Comparison of ENCODE assay signal across 16 cellular contexts in genomic region chr20:59628171-59628570, GRCh38. TPM values are rescaled to one million over a fixed set of nuclear protein-coding genes. Genes with fewer than 3 reads are reported as not detected.
"Had no signal": no experiment of that assay in that cellular context is flagged by ENCODE, and none has a peak within 500 bp of the region (broad histone marks: within the 10 kb centered on the region; RNA-seq: fewer than 3 reads in every experiment).

No MANE protein-coding gene starts in this region.

- H3K4me3 ChIP-seq: cardiac muscle cell, psoas muscle, stomach, tibial nerve, vagina had no signal

- ATAC-seq: psoas muscle had no signal

- H3K36me3 Mint-ChIP-seq: activated naive CD8-positive, alpha-beta T cell treated with anti-CD3 and anti-CD28 coated beads for 36 hours; naive B cell had no signal

- H3K27ac Mint-ChIP-seq: activated naive CD8-positive, alpha-beta T cell treated with anti-CD3 and anti-CD28 coated beads for 36 hours; endodermal cell; mesothelial cell of epicardium; naive B cell; T-helper 2 cell treated with Interferon-gamma antibody and Interleukin-4, amounts not matched to agents 5 μg/mL and 100 μg/mL, for 36 hours had no signal

- H3K4me3 Mint-ChIP-seq: activated naive CD8-positive, alpha-beta T cell treated with anti-CD3 and anti-CD28 coated beads for 36 hours; endodermal cell; mesothelial cell of epicardium; T-helper 2 cell treated with Interferon-gamma antibody and Interleukin-4, amounts not matched to agents 5 μg/mL and 100 μg/mL, for 36 hours had no signal

- H3K9me3 Mint-ChIP-seq: activated naive CD8-positive, alpha-beta T cell treated with anti-CD3 and anti-CD28 coated beads for 36 hours; T-helper 2 cell treated with Interferon-gamma antibody and Interleukin-4, amounts not matched to agents 5 μg/mL and 100 μg/mL, for 36 hours had no signal

- DNase-seq: activated naive CD8-positive, alpha-beta T cell treated with anti-CD3 and anti-CD28 coated beads for 36 hours; activated T-cell treated with anti-CD3 and anti-CD28 coated beads, Interleukin-2, amount 50 U/mL, for 1 hour; endodermal cell; erythroblast; kidney; naive B cell; psoas muscle; stimulated activated CD4-positive, alpha-beta T cell treated with anti-CD3 and anti-CD28 coated beads, Interleukin-15, amount 100 ng/mL, for 24 hours; stimulated activated CD4-positive, alpha-beta T cell treated with anti-CD3 and anti-CD28 coated beads, Interleukin-4, amount 100 ng/mL, for 24 hours; stomach had no signal

- H3K36me3 ChIP-seq: cardiac muscle cell, neutrophil, stomach, tibial nerve, vagina had no signal

- H3K4me1 ChIP-seq: psoas muscle, stomach, tibial nerve, vagina had no signal

- H3K9me3 ChIP-seq: neutrophil, psoas muscle, vagina had no signal

- H3K27me3 ChIP-seq: cardiac muscle cell, tibial nerve, vagina had no signal

- H3K4me1 Mint-ChIP-seq: activated naive CD8-positive, alpha-beta T cell treated with anti-CD3 and anti-CD28 coated beads for 36 hours; endodermal cell; mesothelial cell of epicardium had no signal

- H3K27ac ChIP-seq: cardiac muscle cell, neutrophil, psoas muscle, stomach, tibial nerve, vagina had no signal

RNA-seq across cellular contexts. Expression of gene PHACTR3, which starts 23.8 kb away (rescaled TPM):
- total RNA-seq: activated naive CD8-positive, alpha-beta T cell treated with anti-CD3 and anti-CD28 coated beads for 36 hours had no signal
